8 cellular contexts compared by ENCODE assay signal in genomic region chr1:36285450-36286101, GRCh38. TPM values are rescaled to one million over a fixed set of nuclear protein-coding genes. Genes with fewer than 3 reads are reported as not detected.
DNase-seq lines count a peak whose midpoint lies in the region; ATAC-seq, FAIRE-seq and TF ChIP-seq lines count a peak whose summit lies in the region.

No MANE protein-coding gene starts in this region.

- BruUV-seq in mammary epithelial cell (replicated peaks; lab: Mats Ljungman, UMichigan): no TSS peak

- H3K27me3 ChIP-seq in mammary epithelial cell (ENCODE audit: insufficient read depth, low read length): no peaks in the 10 kb centered on the region
- no peaks in the 10 kb centered on the region for H3K27me3 ChIP-seq in keratinocyte (ENCODE audit: control insufficient read depth, extremely low read depth, insufficient read depth, low read length)

- H3K36me3 ChIP-seq in mammary epithelial cell (ENCODE audit: insufficient read depth, low read length) (peaks cover 43% of the 10 kb centered on the region), keratinocyte (ENCODE audit: control insufficient read depth in 2 of 2, extremely low read depth in 1 of 2, insufficient read depth in 2 of 2, low read length in 2 of 2) (peaks cover 32 to 43% of the 10 kb centered on the region in 2 experiments)

- in situ Hi-C loops in mammary epithelial cell (cut with MboI; ENCODE audit: low sequenced_read_pairs in 2 of 2): loop anchor here in 1 of 2 donors (10.0 kb wide), 2 partner anchors 101 to 181 kb away; no protein-coding TSS in a partner anchor

- dilution Hi-C loops in mammary epithelial cell (cut with HindIII; ENCODE audit: low sequenced_read_pairs): no loop called here
- dilution Hi-C loops in keratinocyte (cut with MboI; ENCODE audit: extremely low pct_ligation_motif_present, low sequenced_read_pairs): no loop called here

- H2AFZ ChIP-seq in mammary epithelial cell (ENCODE audit: low read depth, low read length) (no peak overlapping the region), keratinocyte (ENCODE audit: control insufficient read depth, low read length) (no peak overlapping the region)

- intact Hi-C loops in mammary epithelial cell (cut with micrococcal nuclease): loop anchor here (1.0 to 10.0 kb wide), 5 partner anchors 61 to 186 kb away; partner anchors contain the start of genes THRAP3 and TRAPPC3

- H3K27ac ChIP-seq in mammary epithelial cell (ENCODE audit: insufficient read depth, low read depth, low read length) (no peak overlapping the region), keratinocyte (ENCODE audit: control insufficient read depth, insufficient read depth, low read length) (no peak overlapping the region)

- peak; percentile 54 for TF ChIP-seq CTCF in AG04449 (IDR thresholded peaks at IDR 0.05; ENCODE audit: insufficient read depth, low read length, missing control alignments)
- TF ChIP-seq CTCF in mammary epithelial cell (conservative IDR thresholded peaks at IDR 0.05 in 1 of 2, IDR thresholded peaks at IDR 0.05 in 1 of 2; ENCODE audit: extremely low read depth in 1 of 2, insufficient read depth in 1 of 2, low read depth in 1 of 2, low read length in 2 of 2): peak; percentile 60 to 70
- peak; percentile 59 to 66 (median 62) for TF ChIP-seq CTCF in keratinocyte (optimal IDR thresholded peaks at IDR 0.05 in 1 of 3, IDR thresholded peaks at IDR 0.05 in 1 of 3, conservative IDR thresholded peaks at IDR 0.05 in 1 of 3; ENCODE audit: extremely low read depth in 1 of 3, insufficient read depth in 2 of 3, low read length in 3 of 3)

- WGBS in mammary epithelial cell (ENCODE audit: low coverage, missing lambda C conversion rate): 46% methylated on average over 7 of the region's 7 CpGs

- H3K4me3 ChIP-seq in AG04449 (ENCODE audit: low read depth, low read length) (no peak overlapping the region), mammary epithelial cell (replicated peaks in 1 of 3; ENCODE audit: insufficient read depth in 1 of 3, low read depth in 2 of 3, low read length in 3 of 3) (no peak overlapping the region), keratinocyte (ENCODE audit: control insufficient read depth in 2 of 3, extremely low read depth in 1 of 3, insufficient read depth in 2 of 3, low read depth in 1 of 3, low read length in 3 of 3) (no peak overlapping the region)

- H3K9me3 ChIP-seq in mammary epithelial cell (replicated peaks; ENCODE audit: insufficient read depth, low read length) (no peaks in the 10 kb centered on the region), keratinocyte (ENCODE audit: control insufficient read depth, low read depth, low read length) (no peaks in the 10 kb centered on the region)

- H3K79me2 ChIP-seq in mammary epithelial cell (ENCODE audit: insufficient read depth, low read length) (peaks cover 87% of the 10 kb centered on the region), keratinocyte (ENCODE audit: control insufficient read depth, insufficient read depth, low read length) (peaks cover 34% of the 10 kb centered on the region)

- DNase-seq in AG04449 (ENCODE audit: low read depth, low spot score) (peak; percentile 69), GM19240 (ENCODE audit: insufficient read length, low spot score) (peak; percentile 51), NCI-H2171 (lab: John Stamatoyannopoulos, UW) (peak; percentile 46), mammary epithelial cell (peak; percentile 68), keratinocyte (ENCODE audit: low read depth, low spot score) (peak; percentile 58)
- peak; percentile 56 for DNase-seq in stimulated activated CD4-positive, alpha-beta T cell treated with anti-CD3 and anti-CD28 coated beads, Interleukin-2, amount 100 ng/mL, for 4 hours (ENCODE audit: low read depth)

- ATAC-seq in GM19452 (IDR thresholded peaks at IDR 0.05; ENCODE audit: unreplicated experiment): no peak

- FAIRE-seq in TTC549 (lab: Jason Lieb, UNC) (peak; percentile 84), keratinocyte (lab: Jason Lieb, UNC) (peak; percentile 71)

- POLR2A ChIA-PET in AG04449 (lab: Yijun Ruan, JAX): interaction anchor here (1.5 to 1.9 kb wide), 2 partner anchors 21 to 136 kb away, joined by 4 to 9 read pairs; partner anchors contain the start of gene TRAPPC3

- no peaks in the 10 kb centered on the region for H4K20me1 ChIP-seq in mammary epithelial cell (ENCODE audit: insufficient read depth, low read length)
- no peaks in the 10 kb centered on the region for H4K20me1 ChIP-seq in keratinocyte (ENCODE audit: control insufficient read depth, extremely low read depth, insufficient read depth, low read length)

- no peak overlapping the region for H3K9ac ChIP-seq in mammary epithelial cell (ENCODE audit: insufficient read depth, low read length)
- H3K9ac ChIP-seq in keratinocyte (ENCODE audit: control insufficient read depth, extremely low read depth, insufficient read depth, low read length): no peak overlapping the region

- no peaks in the 10 kb centered on the region for H3K4me1 ChIP-seq in mammary epithelial cell (ENCODE audit: insufficient read depth, low read length)
- H3K4me1 ChIP-seq in keratinocyte (ENCODE audit: control insufficient read depth, extremely low read depth, insufficient read depth, low read length): no peaks in the 10 kb centered on the region

- CTCF ChIA-PET in AG04449 (lab: Yijun Ruan, JAX): interaction anchor here (0.7 to 7.7 kb wide), 43 partner anchors 8 to 193 kb away, joined by 3 to 126 read pairs (median 5); partner anchors contain the start of genes LSM10, MAP7D1, SH3D21 and THRAP3
- CTCF ChIA-PET in mammary epithelial cell (lab: Charles Lee; ENCODE audit: low non-redundant PET): interaction anchor here (0.6 to 1.2 kb wide), 3 partner anchors 15 to 170 kb away, joined by 3 to 5 read pairs (median 4); no protein-coding TSS in a partner anchor

- H3K4me2 ChIP-seq in mammary epithelial cell (ENCODE audit: insufficient read depth, low read depth, low read length) (no peak overlapping the region), keratinocyte (ENCODE audit: control insufficient read depth, extremely low read depth, insufficient read depth, low read depth, low read length) (no peak overlapping the region)

- H3K9me1 ChIP-seq in keratinocyte (ENCODE audit: control insufficient read depth, extremely low read depth, insufficient read depth, low read length): no peaks in the 10 kb centered on the region

RNA-seq across cellular contexts. Expression of gene SH3D21, which starts 20.6 kb away (rescaled TPM):
- total RNA-seq in mammary epithelial cell: 10 to 100 TPM in 1 of 2 donors, 1 to 10 TPM in 1; 7.8 to 26.0 TPM
- polyA plus RNA-seq in mammary epithelial cell (6.3 TPM), keratinocyte (4.8 to 17.4 TPM (median 7.1 TPM) in 3 replicates)
- polyA minus RNA-seq in mammary epithelial cell (6.4 TPM), keratinocyte (3.2 to 7.3 TPM (median 5.8 TPM) in 3 replicates)
- 24.5 TPM for polyA plus RNA-seq in keratinocyte (2011; ENCODE audit: low read depth)
- 2.9 and 3.6 TPM in 2 replicates for polyA plus RNA-seq in keratinocyte (2011; cell fraction: cytosol; rRNA removed)
- 69.0 and 93.2 TPM in 2 replicates for polyA plus RNA-seq in keratinocyte (2011; cell fraction: nucleus; rRNA removed)
- polyA plus RNA-seq in keratinocyte (2012; ENCODE audit: low replicate concordance): 6.6 and 24.3 TPM in 2 replicates
- 3.1 TPM for polyA minus RNA-seq in keratinocyte (2011; cell fraction: cytosol; rRNA and poly(A)+ RNA removed)
- polyA minus RNA-seq in keratinocyte (2011; cell fraction: nucleus; rRNA and poly(A)+ RNA removed): 11.2 and 14.5 TPM in 2 replicates

RNA-seq across cellular contexts. Expression of gene EVA1B, which starts 37.9 kb away (rescaled TPM):
- 1 to 10 TPM; 9.2 to 10.0 TPM for total RNA-seq in mammary epithelial cell
- polyA plus RNA-seq in mammary epithelial cell (1.9 TPM), keratinocyte (2.4 to 4.3 TPM (median 2.7 TPM) in 3 replicates)
- polyA minus RNA-seq in mammary epithelial cell (not detected), keratinocyte (0.16 to 1.2 TPM (median 0.26 TPM) in 3 replicates)
- polyA plus RNA-seq in keratinocyte (2011; ENCODE audit: low read depth): 0.40 TPM
- polyA plus RNA-seq in keratinocyte (2011; cell fraction: cytosol; rRNA removed): 1.3 and 5.8 TPM in 2 replicates
- 0.52 and 1.8 TPM in 2 replicates for polyA plus RNA-seq in keratinocyte (2011; cell fraction: nucleus; rRNA removed)
- polyA plus RNA-seq in keratinocyte (2012; ENCODE audit: low replicate concordance): 7.1 and 10.5 TPM in 2 replicates
- 6.1 TPM for polyA minus RNA-seq in keratinocyte (2011; cell fraction: cytosol; rRNA and poly(A)+ RNA removed)
- 0.70 and 0.84 TPM in 2 replicates for polyA minus RNA-seq in keratinocyte (2011; cell fraction: nucleus; rRNA and poly(A)+ RNA removed)
